20 cellular contexts compared by ENCODE assay signal in the genomic region with DNA sequence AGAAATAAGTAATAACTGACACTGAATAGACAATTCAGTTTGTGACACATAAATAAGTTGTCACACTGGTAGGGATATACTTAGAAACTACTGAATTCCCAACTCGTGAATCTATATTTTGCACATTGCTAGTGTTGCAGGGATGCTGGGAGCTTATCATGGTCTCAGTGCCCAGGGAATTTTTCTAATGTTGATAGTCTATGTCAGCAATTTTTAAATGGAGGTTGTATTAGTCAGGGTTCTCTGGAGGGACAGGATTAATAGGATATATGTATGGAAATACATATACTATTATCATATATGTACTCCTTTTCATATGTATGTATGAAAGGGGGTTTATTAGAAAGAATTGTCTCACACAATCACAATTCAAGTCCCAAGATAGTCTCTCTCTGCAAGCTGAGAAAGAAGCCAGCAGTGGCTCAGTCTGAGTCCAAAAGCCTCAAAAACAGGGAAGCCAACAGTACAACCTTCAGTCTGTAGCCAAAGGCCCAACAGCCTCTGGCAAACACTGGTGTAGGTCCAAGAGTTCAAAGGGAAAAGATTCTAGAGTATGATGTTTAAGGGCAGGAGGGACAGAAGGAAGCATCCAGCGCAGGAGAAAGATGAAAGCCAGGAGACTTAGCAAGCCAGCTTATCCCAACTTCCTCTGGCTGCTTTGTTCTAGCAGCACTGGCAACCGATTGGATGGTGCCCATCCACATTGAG.
"Had no signal": no experiment of that assay in that cellular context is flagged by ENCODE, and none has a peak within 500 bp of the region (broad histone marks: within the 10 kb centered on the region; RNA-seq: fewer than 3 reads in every experiment).

No MANE protein-coding gene starts in this region.

- H3K4me1 ChIP-seq: breast epithelium, gastrocnemius medialis, parathyroid adenoma, upper lobe of left lung had no signal

- H3K4me3 Mint-ChIP-seq: activated CD4-positive, alpha-beta memory T cell treated with anti-CD3 and anti-CD28 coated beads, Interleukin-2, amount 10 ng/mL, durations not matched to agents 7 days and 5 days; activated CD8-positive, alpha-beta memory T cell treated with anti-CD3 and anti-CD28 coated beads, Interleukin-2, amount 10 ng/mL, durations not matched to agents 7 days and 5 days; activated naive CD4-positive, alpha-beta T cell treated with anti-CD3 and anti-CD28 coated beads, Interleukin-2, amount 10 ng/mL, durations not matched to agents 7 days and 5 days; activated T-cell treated with anti-CD3 and anti-CD28 coated beads, Interleukin-2, amount 50 U/mL, for 4 hours; immature natural killer cell had no signal

- H3K27me3 Mint-ChIP-seq: activated CD4-positive, alpha-beta memory T cell treated with anti-CD3 and anti-CD28 coated beads, Interleukin-2, amount 10 ng/mL, durations not matched to agents 7 days and 5 days; activated CD8-positive, alpha-beta memory T cell treated with anti-CD3 and anti-CD28 coated beads, Interleukin-2, amount 10 ng/mL, durations not matched to agents 7 days and 5 days; activated naive CD4-positive, alpha-beta T cell treated with anti-CD3 and anti-CD28 coated beads, Interleukin-2, amount 10 ng/mL, durations not matched to agents 7 days and 5 days had no signal

- H3K27ac ChIP-seq: breast epithelium, coronary artery, gastrocnemius medialis, neutrophil, parathyroid adenoma, stomach, upper lobe of left lung had no signal

- H3K4me3 ChIP-seq: ascending aorta, breast epithelium, coronary artery, gastrocnemius medialis, smooth muscle cell, stomach, upper lobe of left lung had no signal

- H3K27me3 ChIP-seq: ascending aorta, breast epithelium, gastrocnemius medialis, neutrophil, stomach, upper lobe of left lung had no signal

- H3K27ac Mint-ChIP-seq: activated CD4-positive, alpha-beta memory T cell treated with anti-CD3 and anti-CD28 coated beads, Interleukin-2, amount 10 ng/mL, durations not matched to agents 7 days and 5 days; activated CD8-positive, alpha-beta memory T cell treated with anti-CD3 and anti-CD28 coated beads, Interleukin-2, amount 10 ng/mL, durations not matched to agents 7 days and 5 days; immature natural killer cell had no signal

- ATAC-seq: activated CD8-positive, alpha-beta memory T cell treated with anti-CD3 and anti-CD28 coated beads, Interleukin-2, amount 10 ng/mL, durations not matched to agents 7 days and 5 days; activated T-cell treated with anti-CD3 and anti-CD28 coated beads, Interleukin-2, amount 50 U/mL, for 4 hours; gastrocnemius medialis; naive thymus-derived CD4-positive, alpha-beta T cell; sciatic nerve had no signal

- H3K36me3 ChIP-seq: ascending aorta, breast epithelium, gastrocnemius medialis, neutrophil, stomach, upper lobe of left lung had no signal

- H3K9me3 ChIP-seq: ascending aorta, breast epithelium, gastrocnemius medialis, neutrophil, stomach, upper lobe of left lung had no signal

- H3K9ac ChIP-seq: parathyroid adenoma had no signal

- H3K36me3 Mint-ChIP-seq: activated CD8-positive, alpha-beta memory T cell treated with anti-CD3 and anti-CD28 coated beads, Interleukin-2, amount 10 ng/mL, durations not matched to agents 7 days and 5 days; activated naive CD4-positive, alpha-beta T cell treated with anti-CD3 and anti-CD28 coated beads, Interleukin-2, amount 10 ng/mL, durations not matched to agents 7 days and 5 days; immature natural killer cell had no signal

- DNase-seq: activated CD4-positive, alpha-beta memory T cell treated with anti-CD3 and anti-CD28 coated beads, Interleukin-2, amount 10 ng/mL, durations not matched to agents 7 days and 5 days; activated CD4-positive, alpha-beta T cell treated with anti-CD3 and anti-CD28 coated beads for 4 hours; activated CD8-positive, alpha-beta memory T cell treated with anti-CD3 and anti-CD28 coated beads, Interleukin-2, amount 10 ng/mL, durations not matched to agents 7 days and 5 days; activated naive CD4-positive, alpha-beta T cell treated with anti-CD3 and anti-CD28 coated beads, Interleukin-2, amount 10 ng/mL, durations not matched to agents 7 days and 5 days; activated T-cell treated with anti-CD3 and anti-CD28 coated beads, Interleukin-2, amount 50 U/mL, for 4 hours; gastrocnemius medialis; head of caudate nucleus; immature natural killer cell; mesenchymal stem cell; naive thymus-derived CD4-positive, alpha-beta T cell; stimulated activated CD4-positive, alpha-beta T cell treated with anti-CD3 and anti-CD28 coated beads, Interleukin-4, amount 100 ng/mL, for 1 hour; stomach; upper lobe of left lung had no signal

- H3K4me1 Mint-ChIP-seq: activated CD4-positive, alpha-beta memory T cell treated with anti-CD3 and anti-CD28 coated beads, Interleukin-2, amount 10 ng/mL, durations not matched to agents 7 days and 5 days; activated CD8-positive, alpha-beta memory T cell treated with anti-CD3 and anti-CD28 coated beads, Interleukin-2, amount 10 ng/mL, durations not matched to agents 7 days and 5 days; immature natural killer cell had no signal
